Comparison of ENCODE assay signal across 11 cellular contexts in the genomic region with DNA sequence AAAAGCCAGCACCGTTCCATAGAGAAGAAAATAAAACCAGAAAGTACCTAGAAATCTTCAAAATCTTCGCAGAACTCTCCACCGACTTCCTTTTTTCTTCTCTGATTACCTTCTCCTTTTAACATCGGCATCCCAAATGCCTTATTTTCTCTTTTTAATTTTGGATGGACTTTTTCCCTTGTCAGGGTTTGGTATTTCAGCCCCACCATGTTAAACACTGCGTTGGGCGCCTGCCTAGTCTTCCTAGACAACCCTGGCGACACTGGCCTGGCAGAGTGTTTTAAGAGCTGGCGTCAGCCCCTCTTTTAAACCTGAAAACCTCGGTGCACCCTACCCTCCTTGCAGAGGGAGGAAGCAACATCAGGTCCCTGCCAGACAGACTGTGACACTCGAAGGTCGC.
A peak's percentile ranks its signal among the peaks of the same experiment; 100 is the strongest.
DNase-seq lines count a peak whose midpoint lies in the region; ATAC-seq and TF ChIP-seq lines count a peak whose summit lies in the region.
"Had no signal": no experiment of that assay in that cellular context is flagged by ENCODE, and none has a peak within 500 bp of the region (broad histone marks: within the 10 kb centered on the region; RNA-seq: fewer than 3 reads in every experiment).

No MANE protein-coding gene starts in this region.

- H3K36me3 ChIP-seq in muscle layer of colon (ENCODE audit: insufficient read depth, low read length) = no peaks in the 10 kb centered on the region

- no peak for ATAC-seq in activated naive CD8-positive, alpha-beta T cell treated with anti-CD3 and anti-CD28 coated beads, Interleukin-2, amount 10 ng/mL, durations not matched to agents 7 days and 5 days (ENCODE audit: low read depth)
- no peak for ATAC-seq in activated naive CD8-positive, alpha-beta T cell treated with anti-CD3 and anti-CD28 coated beads, Interleukin-2, amount 50 U/mL, for 24 hours
- no peak for ATAC-seq in GM19455 (IDR thresholded peaks at IDR 0.05; ENCODE audit: unreplicated experiment)

- no peak overlapping the region for H3K9ac ChIP-seq in muscle layer of colon (ENCODE audit: low read length)

- H3K27me3 ChIP-seq in muscle layer of colon (ENCODE audit: control insufficient read depth in 1 of 2, insufficient read depth in 2 of 2, low read length in 2 of 2) = no peaks in the 10 kb centered on the region

- H3K4me1 Mint-ChIP-seq in activated naive CD8-positive, alpha-beta T cell treated with anti-CD3 and anti-CD28 coated beads, Interleukin-2, amount 10 ng/mL, durations not matched to agents 7 days and 5 days = peaks cover 55% of the 10 kb centered on the region
- peaks cover 47% of the 10 kb centered on the region for H3K4me1 Mint-ChIP-seq in activated naive CD8-positive, alpha-beta T cell treated with anti-CD3 and anti-CD28 coated beads, Interleukin-2, amount 50 U/mL, for 24 hours

- no peaks in the 10 kb centered on the region for H3K36me3 Mint-ChIP-seq in activated naive CD8-positive, alpha-beta T cell treated with anti-CD3 and anti-CD28 coated beads, Interleukin-2, amount 10 ng/mL, durations not matched to agents 7 days and 5 days
- H3K36me3 Mint-ChIP-seq in activated naive CD8-positive, alpha-beta T cell treated with anti-CD3 and anti-CD28 coated beads, Interleukin-2, amount 50 U/mL, for 24 hours (ENCODE audit: low read depth) = no peaks in the 10 kb centered on the region

- POLR2A ChIA-PET in activated naive CD8-positive, alpha-beta T cell treated with anti-CD3 and anti-CD28 coated beads, Interleukin-2, amount 10 ng/mL, durations not matched to agents 7 days and 5 days (lab: Charles Lee) = interaction anchor here (1.7 kb wide), 1 partner anchor 66 kb away, joined by 6 read pairs; the partner anchor contains the start of gene EFHD2

- no peak for DNase-seq in activated naive CD8-positive, alpha-beta T cell treated with anti-CD3 and anti-CD28 coated beads, Interleukin-2, amount 10 ng/mL, durations not matched to agents 7 days and 5 days
- no peak for DNase-seq in activated naive CD8-positive, alpha-beta T cell treated with anti-CD3 and anti-CD28 coated beads, Interleukin-2, amount 50 U/mL, for 24 hours
- DNase-seq in choroid plexus epithelial cell (ENCODE audit: low read depth) = peak; percentile 25
- no peak for DNase-seq in germinal center (ENCODE audit: low spot score)
- DNase-seq in NCI-H2107 (lab: John Stamatoyannopoulos, UW) = no peak
- no peak for DNase-seq in UCSD-AML1 (lab: John Stamatoyannopoulos, UW; ENCODE audit: unreplicated experiment)
- DNase-seq: mammary epithelial cell, NCI-H1694 had no signal

- H3K4me3 ChIP-seq in choroid plexus epithelial cell (ENCODE audit: low read depth, low read length) (no peak overlapping the region), muscle layer of colon (ENCODE audit: low read depth in 1 of 2, low read length in 2 of 2) (peak overlapping the region; percentile 16 to 47)
- H3K4me3 ChIP-seq: skin epidermis had no signal

- peaks cover 32% of the 10 kb centered on the region for H3K4me1 ChIP-seq in muscle layer of colon (ENCODE audit: insufficient read depth, low read length)

- no peaks in the 10 kb centered on the region for H3K9me3 ChIP-seq in muscle layer of colon (ENCODE audit: low read length)

- H3K27ac ChIP-seq in muscle layer of colon (ENCODE audit: low read depth, low read length) = peak overlapping the region; percentile 83

- H3K9me3 Mint-ChIP-seq in activated naive CD8-positive, alpha-beta T cell treated with anti-CD3 and anti-CD28 coated beads, Interleukin-2, amount 10 ng/mL, durations not matched to agents 7 days and 5 days = no peaks in the 10 kb centered on the region
- H3K9me3 Mint-ChIP-seq in activated naive CD8-positive, alpha-beta T cell treated with anti-CD3 and anti-CD28 coated beads, Interleukin-2, amount 50 U/mL, for 24 hours = no peaks in the 10 kb centered on the region

- H3K27me3 Mint-ChIP-seq in activated naive CD8-positive, alpha-beta T cell treated with anti-CD3 and anti-CD28 coated beads, Interleukin-2, amount 10 ng/mL, durations not matched to agents 7 days and 5 days = peaks cover 20% of the 10 kb centered on the region
- H3K27me3 Mint-ChIP-seq in activated naive CD8-positive, alpha-beta T cell treated with anti-CD3 and anti-CD28 coated beads, Interleukin-2, amount 50 U/mL, for 24 hours = peaks cover 38% of the 10 kb centered on the region

- H3K27ac Mint-ChIP-seq in activated naive CD8-positive, alpha-beta T cell treated with anti-CD3 and anti-CD28 coated beads, Interleukin-2, amount 10 ng/mL, durations not matched to agents 7 days and 5 days = peak overlapping the region; percentile 39
- no peak overlapping the region for H3K27ac Mint-ChIP-seq in activated naive CD8-positive, alpha-beta T cell treated with anti-CD3 and anti-CD28 coated beads, Interleukin-2, amount 50 U/mL, for 24 hours

- peak overlapping the region; percentile 63 for H3K4me3 Mint-ChIP-seq in activated naive CD8-positive, alpha-beta T cell treated with anti-CD3 and anti-CD28 coated beads, Interleukin-2, amount 10 ng/mL, durations not matched to agents 7 days and 5 days
- no peak overlapping the region for H3K4me3 Mint-ChIP-seq in activated naive CD8-positive, alpha-beta T cell treated with anti-CD3 and anti-CD28 coated beads, Interleukin-2, amount 50 U/mL, for 24 hours

- TF ChIP-seq CTCF in choroid plexus epithelial cell (conservative IDR thresholded peaks at IDR 0.05; ENCODE audit: low read depth, low read length) = no peak
